Comparison of ENCODE assay signal across 11 cellular contexts in the genomic region with DNA sequence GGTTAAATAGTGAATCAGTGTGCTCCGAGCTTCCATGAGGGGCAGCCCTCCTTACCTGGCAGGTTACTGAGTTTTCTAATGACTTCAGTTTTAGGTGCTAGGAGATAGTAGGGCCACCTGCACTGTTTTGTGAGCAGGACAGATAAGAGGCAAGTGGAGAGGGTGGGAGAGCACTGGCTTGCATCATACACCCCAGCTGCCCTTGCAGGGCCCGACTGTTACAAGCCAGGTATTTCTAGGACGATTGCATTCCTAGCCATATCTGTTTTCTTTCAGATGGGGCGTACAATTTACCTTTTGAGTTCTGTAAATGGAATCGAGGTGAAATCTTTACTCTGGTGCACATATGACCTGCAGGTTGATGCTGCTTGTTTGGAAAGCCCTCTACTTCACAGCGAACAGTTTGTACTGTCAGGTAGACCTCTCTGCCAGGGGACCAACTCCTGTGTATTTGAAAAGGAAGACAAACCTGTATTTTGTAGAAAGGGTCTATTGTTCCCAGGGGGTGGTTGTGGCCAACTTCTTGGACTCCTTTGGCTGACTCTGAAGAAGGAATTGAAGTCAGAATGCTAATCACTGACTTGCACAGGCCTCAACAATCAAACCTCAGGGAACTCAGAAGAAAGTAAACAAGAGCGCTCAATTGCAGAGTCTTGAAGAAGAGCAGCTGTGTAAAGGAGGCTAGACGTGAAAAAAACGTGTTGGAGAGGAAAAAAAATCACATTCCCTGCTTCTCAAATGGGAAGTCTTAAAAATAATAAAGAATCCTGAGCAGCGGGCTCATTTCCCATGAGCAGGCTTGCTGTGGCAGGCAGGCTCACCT. TPM values are rescaled to one million over a fixed set of nuclear protein-coding genes. Genes with fewer than 3 reads are reported as not detected.
DNase-seq lines count a peak whose midpoint lies in the region; ATAC-seq and TF ChIP-seq lines count a peak whose summit lies in the region.
"Had no signal": no experiment of that assay in that cellular context is flagged by ENCODE, and none has a peak within 500 bp of the region (broad histone marks: within the 10 kb centered on the region; RNA-seq: fewer than 3 reads in every experiment).

No MANE protein-coding gene starts in this region.

- no peak for TF ChIP-seq POLR2A in esophagus muscularis mucosa (IDR thresholded peaks at IDR 0.05; ENCODE audit: low read depth)

- peaks cover 27% of the 10 kb centered on the region for H3K4me1 Mint-ChIP-seq in CD4-positive, alpha-beta T cell (ENCODE audit: low read depth)
- peaks cover 21% of the 10 kb centered on the region for H3K4me1 Mint-ChIP-seq in neural crest cell

- H3K4me3 Mint-ChIP-seq in CD4-positive, alpha-beta T cell = no peak overlapping the region
- no peak overlapping the region for H3K4me3 Mint-ChIP-seq in neural crest cell
- H3K4me3 Mint-ChIP-seq: stimulated activated naive CD8-positive, alpha-beta T cell treated with anti-CD3 and anti-CD28 coated beads, Interleukin-15, amount 100 ng/mL, for 72 hours had no signal

- no peak overlapping the region for H3K27ac ChIP-seq in CD4-positive, alpha-beta T cell (ENCODE audit: low read depth, low read length)
- peak overlapping the region; percentile 68 to 84 (median 82) for H3K27ac ChIP-seq in esophagus muscularis mucosa (replicated peaks in 1 of 4)

- H3K9me3 Mint-ChIP-seq in CD4-positive, alpha-beta T cell = no peaks in the 10 kb centered on the region
- H3K9me3 Mint-ChIP-seq in neural crest cell = no peaks in the 10 kb centered on the region
- H3K9me3 Mint-ChIP-seq: stimulated activated naive CD8-positive, alpha-beta T cell treated with anti-CD3 and anti-CD28 coated beads, Interleukin-15, amount 100 ng/mL, for 72 hours had no signal

- TF ChIP-seq CTCF in CD4-positive, alpha-beta T cell (IDR thresholded peaks at IDR 0.05) = no peak
- TF ChIP-seq CTCF in esophagus muscularis mucosa (IDR thresholded peaks at IDR 0.05) = no peak
- TF ChIP-seq CTCF in neural crest cell (conservative IDR thresholded peaks at IDR 0.05) = no peak
- no peak for TF ChIP-seq CTCF in GM10266 (IDR thresholded peaks at IDR 0.05; ENCODE audit: control insufficient read depth, insufficient read depth, low read depth, missing control alignments)

- POLR2A ChIA-PET in CD4-positive, alpha-beta T cell (lab: Charles Lee) = no interaction called here

- DNase-seq in CD4-positive, alpha-beta T cell = no peak
- DNase-seq in NCI-H345 (lab: John Stamatoyannopoulos, UW) = peak; percentile 38
- no peak for DNase-seq in esophagus muscularis mucosa (ENCODE audit: extremely low spot score)
- DNase-seq in neural crest cell (ENCODE audit: low read depth, low spot score) = no peak
- DNase-seq in GM10266 (ENCODE audit: extremely low spot score) = no peak
- DNase-seq in NCI-H748 (lab: John Stamatoyannopoulos, UW; ENCODE audit: unreplicated experiment) = no peak
- DNase-seq: NCI-H1930; stimulated activated CD4-positive, alpha-beta T cell treated with anti-CD3 and anti-CD28 coated beads, Interleukin-1b, Interleukin-23, amount 100 ng/mL, for 48 hours; stimulated activated naive CD8-positive, alpha-beta T cell treated with anti-CD3 and anti-CD28 coated beads, Interleukin-15, amount 100 ng/mL, for 72 hours had no signal

- H3K36me3 Mint-ChIP-seq in CD4-positive, alpha-beta T cell (ENCODE audit: low read depth) = peaks cover 5% of the 10 kb centered on the region
- H3K36me3 Mint-ChIP-seq in neural crest cell (ENCODE audit: low read depth) = no peaks in the 10 kb centered on the region

- 39% methylated on average over 10 of the region's 10 CpGs for WGBS in esophagus muscularis mucosa

- no peak for ATAC-seq in CD4-positive, alpha-beta T cell (ENCODE audit: poor library complexity)
- no peak for ATAC-seq in GM21825 (IDR thresholded peaks at IDR 0.05; ENCODE audit: unreplicated experiment)
- ATAC-seq in GM18868 (IDR thresholded peaks at IDR 0.05; ENCODE audit: unreplicated experiment) = no peak
- ATAC-seq: stimulated activated naive CD8-positive, alpha-beta T cell treated with anti-CD3 and anti-CD28 coated beads, Interleukin-15, amount 100 ng/mL, for 72 hours had no signal

- H3K4me1 ChIP-seq in esophagus muscularis mucosa = peaks cover 69 to 88% (median 79%) of the 10 kb centered on the region in 4 donors

- peak overlapping the region; percentile 9 for H3K27ac Mint-ChIP-seq in CD4-positive, alpha-beta T cell
- H3K27ac Mint-ChIP-seq in neural crest cell (ENCODE audit: unreplicated experiment) = peak overlapping the region; percentile 30
- H3K27ac Mint-ChIP-seq: stimulated activated naive CD8-positive, alpha-beta T cell treated with anti-CD3 and anti-CD28 coated beads, Interleukin-15, amount 100 ng/mL, for 72 hours had no signal

- no peaks in the 10 kb centered on the region for H3K27me3 Mint-ChIP-seq in CD4-positive, alpha-beta T cell
- H3K27me3 Mint-ChIP-seq in neural crest cell (ENCODE audit: low read depth) = no peaks in the 10 kb centered on the region
- H3K27me3 Mint-ChIP-seq: stimulated activated naive CD8-positive, alpha-beta T cell treated with anti-CD3 and anti-CD28 coated beads, Interleukin-15, amount 100 ng/mL, for 72 hours had no signal

- no peaks in the 10 kb centered on the region for H3K27me3 ChIP-seq in CD4-positive, alpha-beta T cell (ENCODE audit: control insufficient read depth, insufficient read depth, low read length)
- H3K27me3 ChIP-seq in esophagus muscularis mucosa = no peaks in the 10 kb centered on the region

- no peak overlapping the region for H3K4me3 ChIP-seq in esophagus muscularis mucosa

- no peaks in the 10 kb centered on the region for H3K9me3 ChIP-seq in CD4-positive, alpha-beta T cell (ENCODE audit: control insufficient read depth, low read length)
- no peaks in the 10 kb centered on the region for H3K9me3 ChIP-seq in esophagus muscularis mucosa

- no peaks in the 10 kb centered on the region for H3K36me3 ChIP-seq in esophagus muscularis mucosa

- intact Hi-C loops in CD4-positive, alpha-beta T cell (cut with DNase I, micrococcal nuclease) = no loop called here
- intact Hi-C loops in esophagus muscularis mucosa (cut with DNase I) = no loop called here

- CTCF ChIA-PET in CD4-positive, alpha-beta T cell (lab: Charles Lee) = no interaction called here

- TF ChIP-seq EP300 in esophagus muscularis mucosa (IDR thresholded peaks at IDR 0.05) = no peak

RNA-seq across cellular contexts. Expression of gene ETV6, which starts 57.2 kb away (rescaled TPM):
- 10 to 100 TPM; 28.5 to 30.2 TPM for total RNA-seq in CD4-positive, alpha-beta T cell
- total RNA-seq in esophagus muscularis mucosa = 10 to 100 TPM; 22.4 to 29.6 (median 25.3) TPM
- 16.1 and 18.7 TPM in 2 replicates for total RNA-seq in neural crest cell
